Comparison of ENCODE assay signal across 9 cellular contexts in the genomic region with DNA sequence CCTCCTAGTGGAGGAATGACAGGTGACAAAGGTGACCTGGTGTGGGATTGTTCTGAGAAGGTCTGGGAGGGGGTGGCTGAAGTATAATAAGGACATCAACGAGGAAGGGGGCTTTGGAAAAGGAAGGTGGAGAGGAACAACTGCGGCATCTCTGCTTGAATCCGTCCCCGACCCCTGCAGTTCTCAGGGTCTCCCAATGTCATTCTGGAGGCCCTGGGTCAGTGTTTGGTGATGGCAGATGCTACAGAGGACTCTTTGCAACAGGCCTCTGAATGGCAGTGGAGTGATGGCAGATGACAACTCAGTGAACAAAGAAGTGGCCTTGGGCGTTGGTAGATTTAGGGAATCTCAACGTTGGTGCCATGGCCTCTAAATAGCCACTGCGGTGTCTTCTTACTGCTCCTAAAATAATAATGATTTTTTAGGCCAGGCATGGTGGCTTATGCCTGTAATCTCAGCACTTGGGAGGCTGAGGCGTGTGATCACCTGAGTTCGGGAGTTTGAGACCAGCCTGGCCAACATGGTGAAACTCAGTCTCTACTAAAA. TPM values are rescaled to one million over a fixed set of nuclear protein-coding genes. Genes with fewer than 3 reads are reported as not detected.
A peak's percentile ranks its signal among the peaks of the same experiment; 100 is the strongest.
DNase-seq lines count a peak whose midpoint lies in the region; ATAC-seq, FAIRE-seq and TF ChIP-seq lines count a peak whose summit lies in the region.
"Had no signal": no experiment of that assay in that cellular context is flagged by ENCODE, and none has a peak within 500 bp of the region (broad histone marks: within the 10 kb centered on the region; RNA-seq: fewer than 3 reads in every experiment).

No MANE protein-coding gene starts in this region.

- no peaks in the 10 kb centered on the region for H3K79me2 ChIP-seq in astrocyte (ENCODE audit: insufficient read depth, low read length)

- TF ChIP-seq CTCF in astrocyte (IDR thresholded peaks at IDR 0.05; ENCODE audit: insufficient read depth, low read depth, low read length): no peak
- TF ChIP-seq CTCF in vagina (IDR thresholded peaks at IDR 0.05): no peak

- H3K27ac Mint-ChIP-seq in astrocyte (ENCODE audit: unreplicated experiment): peak overlapping the region; percentile 79

- H3K9me3 ChIP-seq in astrocyte (ENCODE audit: insufficient read depth, low read depth, low read length) (no peaks in the 10 kb centered on the region), mesodermal cell (ENCODE audit: control insufficient read depth, low read length) (no peaks in the 10 kb centered on the region), vagina (no peaks in the 10 kb centered on the region)

- ATAC-seq in Right ventricle myocardium inferior: no peak

- no peaks in the 10 kb centered on the region for H3K9me3 Mint-ChIP-seq in astrocyte (ENCODE audit: unreplicated experiment)

- FAIRE-seq in astrocyte (lab: Jason Lieb, UNC): no peak

- H4K20me1 ChIP-seq in astrocyte (ENCODE audit: insufficient read depth, low read length): peaks cover 2% of the 10 kb centered on the region

- H3K4me3 Mint-ChIP-seq in astrocyte (ENCODE audit: unreplicated experiment): peak overlapping the region; percentile 91

- no peak overlapping the region for H3K27ac ChIP-seq in astrocyte (ENCODE audit: low read depth, low read length)
- H3K27ac ChIP-seq in mesodermal cell (ENCODE audit: low read depth, low read length, severe bottlenecking): no peak overlapping the region
- no peak overlapping the region for H3K27ac ChIP-seq in vagina

- peaks cover 8% of the 10 kb centered on the region for H3K36me3 Mint-ChIP-seq in astrocyte (ENCODE audit: low read depth, unreplicated experiment)

- H3K27me3 ChIP-seq in astrocyte (ENCODE audit: insufficient read depth, low read length) (no peaks in the 10 kb centered on the region), vagina (no peaks in the 10 kb centered on the region)

- H3K36me3 ChIP-seq in astrocyte (ENCODE audit: insufficient read depth, low read length): no peaks in the 10 kb centered on the region
- peaks cover 19% of the 10 kb centered on the region for H3K36me3 ChIP-seq in mesodermal cell (ENCODE audit: control insufficient read depth, insufficient read depth, low read length)
- peaks cover 0 to 25% of the 10 kb centered on the region in 2 donors for H3K36me3 ChIP-seq in vagina

- no peak for TF ChIP-seq POLR2A in vagina (IDR thresholded peaks at IDR 0.05)

- DNase-seq in cardiac septum (ENCODE audit: low spot score) (peak; percentile 26), Right ventricle myocardium inferior (ENCODE audit: missing footprints) (no peak), astrocyte (ENCODE audit: low read depth) (no peak), vagina (ENCODE audit: extremely low spot score in 2 of 2) (no peak), LoVo (ENCODE audit: low spot score) (no peak), retina (no peak), amniotic stem cell (lab: John Stamatoyannopoulos, UW) (no peak)
- DNase-seq: activated CD4-positive, CD25-positive, alpha-beta regulatory T cell had no signal

- H3K9ac ChIP-seq in astrocyte (ENCODE audit: low read length): peak overlapping the region; percentile 81

- peak overlapping the region; percentile 97 for H3K4me2 ChIP-seq in astrocyte (ENCODE audit: low read length)

- H3K27me3 Mint-ChIP-seq in astrocyte (ENCODE audit: low read depth, unreplicated experiment): peaks cover 10% of the 10 kb centered on the region

- H3K4me1 ChIP-seq in astrocyte (ENCODE audit: insufficient read depth, low read length): peaks cover 10% of the 10 kb centered on the region
- H3K4me1 ChIP-seq in mesodermal cell (ENCODE audit: control insufficient read depth, insufficient read depth, low read length, poor library complexity, severe bottlenecking): peaks cover 5% of the 10 kb centered on the region
- H3K4me1 ChIP-seq in vagina: peaks cover 28% of the 10 kb centered on the region

- H3K4me3 ChIP-seq in astrocyte (ENCODE audit: insufficient read depth, low read depth, low read length): peak overlapping the region; percentile 67
- peak overlapping the region; percentile 64 for H3K4me3 ChIP-seq in mesodermal cell (ENCODE audit: extremely low read depth, insufficient read depth, low read length, poor library complexity, severe bottlenecking)
- peak overlapping the region; percentile 91 to 92 for H3K4me3 ChIP-seq in vagina

- WGBS in mesodermal cell (ENCODE audit: insufficient coverage in 2 of 2), 2 experiments: 73 to 87% methylated on average over 8 to 9 of the region's 9 CpGs

- intact Hi-C loops in cardiac septum (cut with DNase I): no loop called here
- intact Hi-C loops in Right ventricle myocardium inferior (cut with DNase I): loop anchor here (2.0 kb wide), 1 partner anchor 55 kb away; no protein-coding TSS in a partner anchor
- intact Hi-C loops in vagina (cut with DNase I): no loop called here

- no peak overlapping the region for H2AFZ ChIP-seq in astrocyte (ENCODE audit: low read depth, low read length)

- H3K4me1 Mint-ChIP-seq in astrocyte (ENCODE audit: low read depth, unreplicated experiment): peaks cover 6% of the 10 kb centered on the region

RNA-seq across cellular contexts. Expression of a gene that starts 1.3 kb away (rescaled TPM):
- total RNA-seq in cardiac septum (39.4 TPM), Right ventricle myocardium inferior (29.8 TPM), astrocyte (11.5 and 11.6 TPM in 2 replicates), vagina (13.8 TPM)
- polyA plus RNA-seq in mesodermal cell (2013, experiment 1 of 2): 23.1 TPM
- 18.7 TPM for polyA plus RNA-seq in mesodermal cell (2013, experiment 2 of 2)

RNA-seq across cellular contexts. Expression of a gene that starts 52.0 kb away (rescaled TPM):
- 92.9 TPM for total RNA-seq in cardiac septum
- total RNA-seq in Right ventricle myocardium inferior: 240 TPM
- total RNA-seq in astrocyte: 1.8 and 2.2 TPM in 2 replicates
- 2.4 TPM for polyA plus RNA-seq in mesodermal cell (2013, experiment 1 of 2)
- 1.7 TPM for polyA plus RNA-seq in mesodermal cell (2013, experiment 2 of 2)
- total RNA-seq in vagina: 30.7 TPM
